ENCODE assay signal across 24 cellular contexts in genomic region chrX:150886381-150886780, GRCh38.
"Had no signal": no experiment of that assay in that cellular context is flagged by ENCODE, and none has a peak within 500 bp of the region (broad histone marks: within the 10 kb centered on the region; RNA-seq: fewer than 3 reads in every experiment).

No MANE protein-coding gene starts in this region.

- H3K4me2 ChIP-seq: KMS-11, SK-N-SH had no signal

- H3K4me1 ChIP-seq: SJSA1 had no signal

- DNase-seq: IMR-90, Kasumi-1, MM.1S, NCI-H1092 treated with DMSO at 0.1 percent for 48 hours, NCI-H1436, NCI-H187, NCI-H2029, NCI-H2081 treated with DMSO at 0.1 percent for 48 hours, NCI-H2227 treated with DMSO at 0.1 percent for 48 hours, NCI-H446, NCI-H510A, NCI-H524 treated with DMSO at 0.1 percent for 48 hours, NCI-H69, NCI-H774, Right ventricle myocardium superior, RPMI8226, SIG-M5, SK-N-SH, SW 1271, T-cell had no signal

- H3K27ac ChIP-seq: KMS-11, SJSA1 had no signal

- H3K4me3 ChIP-seq: SJSA1 had no signal

- FAIRE-seq: HepG2, RCC 7860 had no signal

- H3K9me3 ChIP-seq: SJSA1, SK-N-SH had no signal

- H3K27me3 ChIP-seq: SJSA1 had no signal

- H3K36me3 ChIP-seq: SJSA1 had no signal

- ATAC-seq: HepG2, T-cell had no signal

- H3K9ac ChIP-seq: KMS-11, SK-N-SH had no signal
